23 cellular contexts compared by ENCODE assay signal in the genomic region with DNA sequence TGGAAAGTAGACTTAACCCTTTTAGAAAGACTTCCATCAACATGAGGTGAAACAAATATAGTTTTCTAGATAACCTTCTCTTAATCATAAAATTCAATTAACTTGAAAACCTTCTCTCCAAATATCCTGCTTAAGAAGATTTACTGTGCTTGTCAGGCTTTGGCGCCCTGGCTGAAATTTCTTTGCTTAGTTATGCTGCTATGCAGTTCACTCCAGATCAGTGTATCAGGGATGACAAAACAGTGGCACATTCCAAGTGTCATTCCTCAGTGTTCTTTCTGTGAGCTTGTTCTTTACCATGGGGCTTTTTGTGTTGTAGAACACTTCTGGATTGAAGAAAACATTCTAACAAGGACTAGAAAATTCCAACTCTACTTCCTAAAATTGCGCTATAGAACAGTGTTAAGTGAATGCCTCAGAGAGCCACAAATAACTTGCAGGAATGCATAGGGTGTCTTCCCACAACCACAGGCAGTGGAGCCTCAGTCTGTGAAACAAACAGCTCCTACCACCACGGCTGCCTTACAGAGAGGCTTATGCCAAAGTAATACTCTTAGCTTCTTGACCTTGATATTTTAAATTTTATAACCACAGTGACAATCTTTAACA.
DNase-seq lines count a peak whose midpoint lies in the region; ATAC-seq and TF ChIP-seq lines count a peak whose summit lies in the region.
"Had no signal": no experiment of that assay in that cellular context is flagged by ENCODE, and none has a peak within 500 bp of the region (broad histone marks: within the 10 kb centered on the region; RNA-seq: fewer than 3 reads in every experiment).

No MANE protein-coding gene starts in this region.

- no peak overlapping the region for H3K4me3 Mint-ChIP-seq in activated naive CD8-positive, alpha-beta T cell
- H3K4me3 Mint-ChIP-seq in activated naive CD8-positive, alpha-beta T cell treated with anti-CD3 and anti-CD28 coated beads for 36 hours = no peak overlapping the region
- H3K4me3 Mint-ChIP-seq in activated T-helper 17 cell treated with anti-CD3 and anti-CD28 coated beads, Interleukin-2, amount 50 U/mL, for 72 hours = no peak overlapping the region
- H3K4me3 Mint-ChIP-seq: activated naive CD8-positive, alpha-beta T cell treated with anti-CD3 and anti-CD28 coated beads, Interleukin-2, amount 50 U/mL, for 24 hours; activated T-cell treated with anti-CD3 and anti-CD28 coated beads, Interleukin-2, amount 50 U/mL, for 4 hours had no signal

- H3K27me3 Mint-ChIP-seq in activated naive CD8-positive, alpha-beta T cell = no peaks in the 10 kb centered on the region
- H3K27me3 Mint-ChIP-seq in activated naive CD8-positive, alpha-beta T cell treated with anti-CD3 and anti-CD28 coated beads for 36 hours = no peaks in the 10 kb centered on the region
- H3K27me3 Mint-ChIP-seq in activated T-helper 17 cell treated with anti-CD3 and anti-CD28 coated beads, Interleukin-2, amount 50 U/mL, for 72 hours = no peaks in the 10 kb centered on the region
- H3K27me3 Mint-ChIP-seq: activated naive CD8-positive, alpha-beta T cell treated with anti-CD3 and anti-CD28 coated beads, Interleukin-2, amount 50 U/mL, for 24 hours had no signal

- no peak for ATAC-seq in activated T-helper 17 cell treated with anti-CD3 and anti-CD28 coated beads, Interleukin-2, amount 50 U/mL, for 72 hours (replicated peaks)
- no peak for ATAC-seq in HG02884 (IDR thresholded peaks at IDR 0.05; ENCODE audit: unreplicated experiment)
- ATAC-seq: activated naive CD8-positive, alpha-beta T cell treated with anti-CD3 and anti-CD28 coated beads, Interleukin-2, amount 50 U/mL, for 24 hours; activated T-cell treated with anti-CD3 and anti-CD28 coated beads, Interleukin-2, amount 50 U/mL, for 4 hours had no signal

- 12% methylated on average over 3 of the region's 3 CpGs for WGBS in smooth muscle cell (ENCODE audit: low lambda C conversion rate)

- H3K9me3 ChIP-seq in smooth muscle cell (replicated peaks; ENCODE audit: low read depth) = no peaks in the 10 kb centered on the region
- H3K9me3 ChIP-seq: colonic mucosa, ovary, spleen, upper lobe of left lung had no signal

- no peak for TF ChIP-seq CTCF in smooth muscle cell (IDR thresholded peaks at IDR 0.05; ENCODE audit: borderline replicate concordance, insufficient read depth, poor library complexity, severe bottlenecking)

- H3K79me2 ChIP-seq in smooth muscle cell (ENCODE audit: low read depth) = no peaks in the 10 kb centered on the region

- H3K4me3 ChIP-seq in smooth muscle cell = no peak overlapping the region
- H3K4me3 ChIP-seq: colonic mucosa, ovary, spleen, upper lobe of left lung had no signal

- H3K9me3 Mint-ChIP-seq in activated naive CD8-positive, alpha-beta T cell (ENCODE audit: low read depth) = no peaks in the 10 kb centered on the region
- H3K9me3 Mint-ChIP-seq in activated naive CD8-positive, alpha-beta T cell treated with anti-CD3 and anti-CD28 coated beads for 36 hours = no peaks in the 10 kb centered on the region
- no peaks in the 10 kb centered on the region for H3K9me3 Mint-ChIP-seq in activated T-helper 17 cell treated with anti-CD3 and anti-CD28 coated beads, Interleukin-2, amount 50 U/mL, for 72 hours
- H3K9me3 Mint-ChIP-seq: activated naive CD8-positive, alpha-beta T cell treated with anti-CD3 and anti-CD28 coated beads, Interleukin-2, amount 50 U/mL, for 24 hours; activated T-cell treated with anti-CD3 and anti-CD28 coated beads, Interleukin-2, amount 50 U/mL, for 4 hours had no signal

- H2AFZ ChIP-seq in smooth muscle cell (ENCODE audit: low read depth) = no peak overlapping the region

- H3K27ac Mint-ChIP-seq in activated naive CD8-positive, alpha-beta T cell = peak overlapping the region; percentile 4
- no peak overlapping the region for H3K27ac Mint-ChIP-seq in activated naive CD8-positive, alpha-beta T cell treated with anti-CD3 and anti-CD28 coated beads for 36 hours
- peak overlapping the region; percentile 20 for H3K27ac Mint-ChIP-seq in activated T-helper 17 cell treated with anti-CD3 and anti-CD28 coated beads, Interleukin-2, amount 50 U/mL, for 72 hours
- H3K27ac Mint-ChIP-seq: activated naive CD8-positive, alpha-beta T cell treated with anti-CD3 and anti-CD28 coated beads, Interleukin-2, amount 50 U/mL, for 24 hours had no signal

- no peaks in the 10 kb centered on the region for H3K36me3 ChIP-seq in smooth muscle cell (ENCODE audit: low read depth)
- H3K36me3 ChIP-seq: colonic mucosa, ovary, spleen, upper lobe of left lung had no signal

- peaks cover 41% of the 10 kb centered on the region for H3K4me1 Mint-ChIP-seq in activated naive CD8-positive, alpha-beta T cell (ENCODE audit: low read depth)
- H3K4me1 Mint-ChIP-seq in activated naive CD8-positive, alpha-beta T cell treated with anti-CD3 and anti-CD28 coated beads for 36 hours = peaks cover 38% of the 10 kb centered on the region
- peaks cover 6% of the 10 kb centered on the region for H3K4me1 Mint-ChIP-seq in activated T-helper 17 cell treated with anti-CD3 and anti-CD28 coated beads, Interleukin-2, amount 50 U/mL, for 72 hours

- no peak for DNase-seq in activated naive CD8-positive, alpha-beta T cell treated with anti-CD3 and anti-CD28 coated beads for 36 hours
- peak; percentile 80 for DNase-seq in islet precursor cell
- DNase-seq in smooth muscle cell (lab: John Stamatoyannopoulos, UW; ENCODE audit: unreplicated experiment) = no peak
- DNase-seq in cortex of kidney (lab: John Stamatoyannopoulos, UW) = no peak
- DNase-seq in H4 (ENCODE audit: low spot score) = no peak
- DNase-seq: 8988T; activated CD4-positive, alpha-beta T cell treated with anti-CD3 and anti-CD28 coated beads, Interleukin-2, amount 50 U/mL, for 1 hour; activated naive CD8-positive, alpha-beta T cell treated with anti-CD3 and anti-CD28 coated beads, Interleukin-2, amount 50 U/mL, for 24 hours; activated T-cell treated with anti-CD3 and anti-CD28 coated beads, Interleukin-2, amount 50 U/mL, for 4 hours; colonic mucosa; DMS79 treated with DMSO at 0.1 percent for 48 hours; HCEC 1CT; head of caudate nucleus; kidney; NCI-H1105; ovary; SIG-M5; spleen; stimulated activated naive CD4-positive, alpha-beta T cell treated with Interleukin-2 at 50 U/mL for 16 hours; upper lobe of left lung had no signal

- H4K20me1 ChIP-seq in smooth muscle cell (ENCODE audit: low read depth) = no peaks in the 10 kb centered on the region

- peaks cover 26% of the 10 kb centered on the region for H3K4me1 ChIP-seq in smooth muscle cell (ENCODE audit: low read depth)
- H3K4me1 ChIP-seq: colonic mucosa, upper lobe of left lung had no signal

- no peaks in the 10 kb centered on the region for H3K27me3 ChIP-seq in smooth muscle cell (ENCODE audit: low read depth)
- H3K27me3 ChIP-seq: colonic mucosa, ovary, spleen, upper lobe of left lung had no signal

- H3K27ac ChIP-seq in smooth muscle cell (ENCODE audit: low read depth) = peak overlapping the region; percentile 44
- H3K27ac ChIP-seq: colonic mucosa, ovary, spleen, upper lobe of left lung had no signal

- no peak overlapping the region for H3K9ac ChIP-seq in smooth muscle cell (ENCODE audit: low read depth)

- peak overlapping the region; percentile 66 for H3K4me2 ChIP-seq in smooth muscle cell

- peaks cover 13% of the 10 kb centered on the region for H3K36me3 Mint-ChIP-seq in activated naive CD8-positive, alpha-beta T cell
- peaks cover 6% of the 10 kb centered on the region for H3K36me3 Mint-ChIP-seq in activated naive CD8-positive, alpha-beta T cell treated with anti-CD3 and anti-CD28 coated beads for 36 hours
- peaks cover 25% of the 10 kb centered on the region for H3K36me3 Mint-ChIP-seq in activated T-helper 17 cell treated with anti-CD3 and anti-CD28 coated beads, Interleukin-2, amount 50 U/mL, for 72 hours (ENCODE audit: low read depth)

- peaks cover 8% of the 10 kb centered on the region for H3F3A ChIP-seq in smooth muscle cell (ENCODE audit: low read depth)
